Comparison of ENCODE assay signal across 1 cellular context in the genomic region with DNA sequence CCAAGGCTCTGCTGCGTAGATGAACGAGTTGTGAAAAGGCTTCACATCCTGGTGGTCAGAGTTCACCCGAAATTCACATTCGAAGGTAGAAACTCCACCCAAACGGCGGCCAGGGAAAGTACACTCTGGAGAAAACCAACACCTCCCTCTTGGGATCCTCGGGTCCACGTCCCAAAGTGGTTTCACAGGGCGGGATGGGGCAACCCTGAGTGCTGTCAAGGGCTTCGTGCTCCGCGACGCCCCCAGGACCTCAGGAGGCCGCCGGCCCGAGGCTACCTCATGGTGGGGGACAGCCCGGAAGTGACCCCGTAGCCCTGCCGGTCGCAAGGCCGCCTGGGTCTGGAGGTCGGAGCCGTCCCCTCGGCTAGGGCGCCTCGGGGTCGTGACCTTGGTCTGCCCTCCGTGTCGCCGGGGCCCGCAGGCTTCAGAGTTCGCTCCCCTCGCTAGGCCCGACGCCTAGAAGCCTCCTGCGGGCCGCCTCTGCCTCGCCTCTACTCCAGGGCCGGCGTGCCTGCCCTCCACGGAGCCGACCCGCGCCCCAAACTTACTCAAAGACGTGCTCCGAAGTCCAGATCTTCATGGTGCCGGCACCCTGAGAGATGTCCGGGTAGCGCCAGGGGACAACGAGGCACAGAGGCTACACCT.
TF ChIP-seq lines count a peak whose summit lies in the region.

A gene (minus strand): TSS at position 636 of the 645 bp plus-strand sequence. CDS start 56 bp downstream, at position 580.

TF ChIP-seq in HepG2, 621 proteins besides CTCF, POLR2A, EP300 and RAD21 (continued from another document):
- TF ChIP-seq, protein P1, sequence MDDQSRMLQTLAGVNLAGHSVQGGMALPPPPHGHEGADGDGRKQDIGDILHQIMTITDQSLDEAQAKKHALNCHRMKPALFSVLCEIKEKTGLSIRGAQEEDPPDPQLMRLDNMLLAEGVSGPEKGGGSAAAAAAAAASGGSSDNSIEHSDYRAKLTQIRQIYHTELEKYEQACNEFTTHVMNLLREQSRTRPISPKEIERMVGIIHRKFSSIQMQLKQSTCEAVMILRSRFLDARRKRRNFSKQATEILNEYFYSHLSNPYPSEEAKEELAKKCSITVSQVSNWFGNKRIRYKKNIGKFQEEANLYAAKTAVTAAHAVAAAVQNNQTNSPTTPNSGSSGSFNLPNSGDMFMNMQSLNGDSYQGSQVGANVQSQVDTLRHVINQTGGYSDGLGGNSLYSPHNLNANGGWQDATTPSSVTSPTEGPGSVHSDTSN (CRISPR knock-in tag; IDR thresholded peaks at IDR 0.05; ENCODE audit: borderline replicate concordance), result no peak
- TF ChIP-seq SIX1 (CRISPR knock-in tag; IDR thresholded peaks at IDR 0.05; ENCODE audit: borderline replicate concordance) (no peak), NPAS2 (CRISPR knock-in tag; IDR thresholded peaks at IDR 0.05; ENCODE audit: borderline replicate concordance) (no peak), RCOR2 (CRISPR knock-in tag; IDR thresholded peaks at IDR 0.05) (no peak), ZNF234 (CRISPR knock-in tag; conservative IDR thresholded peaks at IDR 0.05) (no peak), SRF (IDR thresholded peaks at IDR 0.05; ENCODE audit: low read depth, low read length) (no peak), HDAC2 (CRISPR knock-in tag; IDR thresholded peaks at IDR 0.05) (0 out of 2 replicates have a peak, but pooled peaks have one; percentile 23), NFATC3 (CRISPR knock-in tag; IDR thresholded peaks at IDR 0.05) (no peak), ZSCAN29 (CRISPR knock-in tag; conservative IDR thresholded peaks at IDR 0.05) (no peak), PPARG (CRISPR knock-in tag; conservative IDR thresholded peaks at IDR 0.05) (no peak), GATA4 (IDR thresholded peaks at IDR 0.05; ENCODE audit: borderline replicate concordance, low read depth) (no peak), ZNF629 (CRISPR knock-in tag; conservative IDR thresholded peaks at IDR 0.05) (no peak), SOX6 (IDR thresholded peaks at IDR 0.05) (no peak), SOX6 (CRISPR knock-in tag; IDR thresholded peaks at IDR 0.05) (no peak), PLRG1 (conservative IDR thresholded peaks at IDR 0.05) (no peak), PCBP1 (IDR thresholded peaks at IDR 0.05; ENCODE audit: borderline replicate concordance, low read depth, low read length) (no peak), ERF (CRISPR knock-in tag; IDR thresholded peaks at IDR 0.05) (0 out of 2 replicates have a peak, but pooled peaks have one; percentile 13), ZNF674 (CRISPR knock-in tag; IDR thresholded peaks at IDR 0.05; ENCODE audit: low read depth) (no peak), GZF1 (CRISPR knock-in tag; IDR thresholded peaks at IDR 0.05) (peak; percentile 56; the same call in 1 of the 2 replicates), ZNF329 (CRISPR knock-in tag; IDR thresholded peaks at IDR 0.05; ENCODE audit: low read depth) (0 out of 2 replicates have a peak, but pooled peaks have one; percentile 61), ZNF724P (CRISPR knock-in tag; IDR thresholded peaks at IDR 0.05; ENCODE audit: borderline replicate concordance) (no peak; the same call in 1 of the 2 replicates), SNRNP70 (IDR thresholded peaks at IDR 0.05; ENCODE audit: low read depth, low read length) (no peak), NFE2 (CRISPR knock-in tag; IDR thresholded peaks at IDR 0.05) (no peak), ATF1 (CRISPR knock-in tag; IDR thresholded peaks at IDR 0.05) (no peak), RBM39 (IDR thresholded peaks at IDR 0.05; ENCODE audit: low read depth, low read length, poor library complexity, severe bottlenecking) (no peak)
- TF ChIP-seq, protein P2, sequence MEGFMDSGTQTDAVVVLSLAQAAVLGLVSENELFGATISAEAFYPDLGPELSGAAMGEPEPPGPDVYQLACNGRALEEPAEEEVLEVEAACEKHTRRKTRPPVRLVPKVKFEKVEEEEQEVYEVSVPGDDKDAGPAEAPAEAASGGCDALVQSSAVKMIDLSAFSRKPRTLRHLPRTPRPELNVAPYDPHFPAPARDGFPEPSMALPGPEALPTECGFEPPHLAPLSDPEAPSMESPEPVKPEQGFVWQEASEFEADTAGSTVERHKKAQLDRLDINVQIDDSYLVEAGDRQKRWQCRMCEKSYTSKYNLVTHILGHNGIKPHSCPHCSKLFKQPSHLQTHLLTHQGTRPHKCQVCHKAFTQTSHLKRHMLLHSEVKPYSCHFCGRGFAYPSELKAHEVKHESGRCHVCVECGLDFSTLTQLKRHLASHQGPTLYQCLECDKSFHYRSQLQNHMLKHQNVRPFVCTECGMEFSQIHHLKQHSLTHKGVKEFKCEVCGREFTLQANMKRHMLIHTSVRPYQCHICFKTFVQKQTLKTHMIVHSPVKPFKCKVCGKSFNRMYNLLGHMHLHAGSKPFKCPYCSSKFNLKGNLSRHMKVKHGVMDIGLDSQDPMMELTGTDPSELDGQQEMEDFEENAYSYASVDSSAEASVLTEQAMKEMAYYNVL (CRISPR knock-in tag; IDR thresholded peaks at IDR 0.05; ENCODE audit: borderline replicate concordance), result 0 out of 2 replicates have a peak, but pooled peaks have one; percentile 20
- TF ChIP-seq, protein P3, sequence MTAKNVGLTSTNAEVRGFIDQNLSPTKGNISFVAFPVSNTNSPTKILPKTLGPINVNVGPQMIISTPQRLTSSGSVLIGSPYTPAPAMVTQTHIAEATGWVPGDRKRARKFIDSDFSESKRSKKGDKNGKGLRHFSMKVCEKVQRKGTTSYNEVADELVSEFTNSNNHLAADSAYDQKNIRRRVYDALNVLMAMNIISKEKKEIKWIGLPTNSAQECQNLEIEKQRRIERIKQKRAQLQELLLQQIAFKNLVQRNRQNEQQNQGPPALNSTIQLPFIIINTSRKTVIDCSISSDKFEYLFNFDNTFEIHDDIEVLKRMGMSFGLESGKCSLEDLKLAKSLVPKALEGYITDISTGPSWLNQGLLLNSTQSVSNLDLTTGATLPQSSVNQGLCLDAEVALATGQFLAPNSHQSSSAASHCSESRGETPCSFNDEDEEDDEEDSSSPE (CRISPR knock-in tag; IDR thresholded peaks at IDR 0.05), result peak; percentile 57; the same call in 1 of the 2 replicates
- TF ChIP-seq, protein P4, sequence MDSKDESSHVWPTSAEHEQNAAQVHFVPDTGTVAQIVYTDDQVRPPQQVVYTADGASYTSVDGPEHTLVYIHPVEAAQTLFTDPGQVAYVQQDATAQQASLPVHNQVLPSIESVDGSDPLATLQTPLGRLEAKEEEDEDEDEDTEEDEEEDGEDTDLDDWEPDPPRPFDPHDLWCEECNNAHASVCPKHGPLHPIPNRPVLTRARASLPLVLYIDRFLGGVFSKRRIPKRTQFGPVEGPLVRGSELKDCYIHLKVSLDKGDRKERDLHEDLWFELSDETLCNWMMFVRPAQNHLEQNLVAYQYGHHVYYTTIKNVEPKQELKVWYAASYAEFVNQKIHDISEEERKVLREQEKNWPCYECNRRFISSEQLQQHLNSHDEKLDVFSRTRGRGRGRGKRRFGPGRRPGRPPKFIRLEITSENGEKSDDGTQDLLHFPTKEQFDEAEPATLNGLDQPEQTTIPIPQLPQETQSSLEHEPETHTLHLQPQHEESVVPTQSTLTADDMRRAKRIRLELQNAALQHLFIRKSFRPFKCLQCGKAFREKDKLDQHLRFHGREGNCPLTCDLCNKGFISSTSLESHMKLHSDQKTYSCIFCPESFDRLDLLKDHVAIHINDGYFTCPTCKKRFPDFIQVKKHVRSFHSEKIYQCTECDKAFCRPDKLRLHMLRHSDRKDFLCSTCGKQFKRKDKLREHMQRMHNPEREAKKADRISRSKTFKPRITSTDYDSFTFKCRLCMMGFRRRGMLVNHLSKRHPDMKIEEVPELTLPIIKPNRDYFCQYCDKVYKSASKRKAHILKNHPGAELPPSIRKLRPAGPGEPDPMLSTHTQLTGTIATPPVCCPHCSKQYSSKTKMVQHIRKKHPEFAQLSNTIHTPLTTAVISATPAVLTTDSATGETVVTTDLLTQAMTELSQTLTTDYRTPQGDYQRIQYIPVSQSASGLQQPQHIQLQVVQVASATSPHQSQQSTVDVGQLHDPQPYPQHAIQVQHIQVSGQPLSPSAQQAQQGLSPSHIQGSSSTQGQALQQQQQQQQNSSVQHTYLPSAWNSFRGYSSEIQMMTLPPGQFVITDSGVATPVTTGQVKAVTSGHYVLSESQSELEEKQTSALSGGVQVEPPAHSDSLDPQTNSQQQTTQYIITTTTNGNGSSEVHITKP (CRISPR knock-in tag; IDR thresholded peaks at IDR 0.05; ENCODE audit: low read depth), result no peak
- TF ChIP-seq, protein P5, sequence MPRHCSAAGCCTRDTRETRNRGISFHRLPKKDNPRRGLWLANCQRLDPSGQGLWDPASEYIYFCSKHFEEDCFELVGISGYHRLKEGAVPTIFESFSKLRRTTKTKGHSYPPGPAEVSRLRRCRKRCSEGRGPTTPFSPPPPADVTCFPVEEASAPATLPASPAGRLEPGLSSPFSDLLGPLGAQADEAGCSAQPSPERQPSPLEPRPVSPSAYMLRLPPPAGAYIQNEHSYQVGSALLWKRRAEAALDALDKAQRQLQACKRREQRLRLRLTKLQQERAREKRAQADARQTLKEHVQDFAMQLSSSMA (CRISPR knock-in tag; IDR thresholded peaks at IDR 0.05), result no peak
- TF ChIP-seq, protein P6, sequence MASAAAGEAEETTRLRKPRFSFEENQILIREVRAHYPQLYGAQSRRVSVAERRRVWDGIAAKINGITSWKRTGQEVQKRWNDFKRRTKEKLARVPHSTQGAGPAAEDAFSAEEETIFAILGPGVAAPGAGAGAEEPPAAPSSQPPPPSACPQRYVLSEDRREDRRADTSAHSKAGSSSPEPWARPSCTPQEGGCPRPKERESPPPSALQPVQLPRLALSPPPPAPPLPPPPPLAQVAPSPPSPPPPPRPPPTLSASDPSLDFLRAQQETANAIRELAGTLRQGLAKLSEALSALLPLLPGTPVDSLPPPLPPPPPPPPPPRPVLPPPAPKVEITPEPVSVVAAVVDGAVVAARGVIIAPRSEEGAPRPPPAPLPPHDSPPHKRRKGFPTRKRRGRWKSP (CRISPR knock-in tag; IDR thresholded peaks at IDR 0.05), result no peak
- TF ChIP-seq, protein P7, sequence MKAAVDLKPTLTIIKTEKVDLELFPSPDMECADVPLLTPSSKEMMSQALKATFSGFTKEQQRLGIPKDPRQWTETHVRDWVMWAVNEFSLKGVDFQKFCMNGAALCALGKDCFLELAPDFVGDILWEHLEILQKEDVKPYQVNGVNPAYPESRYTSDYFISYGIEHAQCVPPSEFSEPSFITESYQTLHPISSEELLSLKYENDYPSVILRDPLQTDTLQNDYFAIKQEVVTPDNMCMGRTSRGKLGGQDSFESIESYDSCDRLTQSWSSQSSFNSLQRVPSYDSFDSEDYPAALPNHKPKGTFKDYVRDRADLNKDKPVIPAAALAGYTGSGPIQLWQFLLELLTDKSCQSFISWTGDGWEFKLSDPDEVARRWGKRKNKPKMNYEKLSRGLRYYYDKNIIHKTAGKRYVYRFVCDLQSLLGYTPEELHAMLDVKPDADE (CRISPR knock-in tag; IDR thresholded peaks at IDR 0.05), result no peak
- TF ChIP-seq, protein P8, sequence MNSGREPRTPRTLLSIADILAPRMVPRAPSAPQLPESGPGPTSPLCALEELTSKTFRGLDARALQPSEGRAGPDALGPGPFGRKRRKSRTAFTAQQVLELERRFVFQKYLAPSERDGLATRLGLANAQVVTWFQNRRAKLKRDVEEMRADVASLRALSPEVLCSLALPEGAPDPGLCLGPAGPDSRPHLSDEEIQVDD (CRISPR knock-in tag; IDR thresholded peaks at IDR 0.05; ENCODE audit: borderline replicate concordance), result peak; percentile 96; the same call in 1 of the 2 replicates
- TF ChIP-seq, protein P9, sequence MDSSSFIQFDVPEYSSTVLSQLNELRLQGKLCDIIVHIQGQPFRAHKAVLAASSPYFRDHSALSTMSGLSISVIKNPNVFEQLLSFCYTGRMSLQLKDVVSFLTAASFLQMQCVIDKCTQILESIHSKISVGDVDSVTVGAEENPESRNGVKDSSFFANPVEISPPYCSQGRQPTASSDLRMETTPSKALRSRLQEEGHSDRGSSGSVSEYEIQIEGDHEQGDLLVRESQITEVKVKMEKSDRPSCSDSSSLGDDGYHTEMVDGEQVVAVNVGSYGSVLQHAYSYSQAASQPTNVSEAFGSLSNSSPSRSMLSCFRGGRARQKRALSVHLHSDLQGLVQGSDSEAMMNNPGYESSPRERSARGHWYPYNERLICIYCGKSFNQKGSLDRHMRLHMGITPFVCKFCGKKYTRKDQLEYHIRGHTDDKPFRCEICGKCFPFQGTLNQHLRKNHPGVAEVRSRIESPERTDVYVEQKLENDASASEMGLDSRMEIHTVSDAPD (CRISPR knock-in tag; IDR thresholded peaks at IDR 0.05), result no peak
- TF ChIP-seq, protein P10, sequence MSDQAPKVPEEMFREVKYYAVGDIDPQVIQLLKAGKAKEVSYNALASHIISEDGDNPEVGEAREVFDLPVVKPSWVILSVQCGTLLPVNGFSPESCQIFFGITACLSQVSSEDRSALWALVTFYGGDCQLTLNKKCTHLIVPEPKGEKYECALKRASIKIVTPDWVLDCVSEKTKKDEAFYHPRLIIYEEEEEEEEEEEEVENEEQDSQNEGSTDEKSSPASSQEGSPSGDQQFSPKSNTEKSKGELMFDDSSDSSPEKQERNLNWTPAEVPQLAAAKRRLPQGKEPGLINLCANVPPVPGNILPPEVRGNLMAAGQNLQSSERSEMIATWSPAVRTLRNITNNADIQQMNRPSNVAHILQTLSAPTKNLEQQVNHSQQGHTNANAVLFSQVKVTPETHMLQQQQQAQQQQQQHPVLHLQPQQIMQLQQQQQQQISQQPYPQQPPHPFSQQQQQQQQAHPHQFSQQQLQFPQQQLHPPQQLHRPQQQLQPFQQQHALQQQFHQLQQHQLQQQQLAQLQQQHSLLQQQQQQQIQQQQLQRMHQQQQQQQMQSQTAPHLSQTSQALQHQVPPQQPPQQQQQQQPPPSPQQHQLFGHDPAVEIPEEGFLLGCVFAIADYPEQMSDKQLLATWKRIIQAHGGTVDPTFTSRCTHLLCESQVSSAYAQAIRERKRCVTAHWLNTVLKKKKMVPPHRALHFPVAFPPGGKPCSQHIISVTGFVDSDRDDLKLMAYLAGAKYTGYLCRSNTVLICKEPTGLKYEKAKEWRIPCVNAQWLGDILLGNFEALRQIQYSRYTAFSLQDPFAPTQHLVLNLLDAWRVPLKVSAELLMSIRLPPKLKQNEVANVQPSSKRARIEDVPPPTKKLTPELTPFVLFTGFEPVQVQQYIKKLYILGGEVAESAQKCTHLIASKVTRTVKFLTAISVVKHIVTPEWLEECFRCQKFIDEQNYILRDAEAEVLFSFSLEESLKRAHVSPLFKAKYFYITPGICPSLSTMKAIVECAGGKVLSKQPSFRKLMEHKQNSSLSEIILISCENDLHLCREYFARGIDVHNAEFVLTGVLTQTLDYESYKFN (CRISPR knock-in tag; conservative IDR thresholded peaks at IDR 0.05), result peak; percentile 39; the same call in 1 of the 2 replicates
